Comparison of ENCODE assay signal across 11 cellular contexts in the genomic region with DNA sequence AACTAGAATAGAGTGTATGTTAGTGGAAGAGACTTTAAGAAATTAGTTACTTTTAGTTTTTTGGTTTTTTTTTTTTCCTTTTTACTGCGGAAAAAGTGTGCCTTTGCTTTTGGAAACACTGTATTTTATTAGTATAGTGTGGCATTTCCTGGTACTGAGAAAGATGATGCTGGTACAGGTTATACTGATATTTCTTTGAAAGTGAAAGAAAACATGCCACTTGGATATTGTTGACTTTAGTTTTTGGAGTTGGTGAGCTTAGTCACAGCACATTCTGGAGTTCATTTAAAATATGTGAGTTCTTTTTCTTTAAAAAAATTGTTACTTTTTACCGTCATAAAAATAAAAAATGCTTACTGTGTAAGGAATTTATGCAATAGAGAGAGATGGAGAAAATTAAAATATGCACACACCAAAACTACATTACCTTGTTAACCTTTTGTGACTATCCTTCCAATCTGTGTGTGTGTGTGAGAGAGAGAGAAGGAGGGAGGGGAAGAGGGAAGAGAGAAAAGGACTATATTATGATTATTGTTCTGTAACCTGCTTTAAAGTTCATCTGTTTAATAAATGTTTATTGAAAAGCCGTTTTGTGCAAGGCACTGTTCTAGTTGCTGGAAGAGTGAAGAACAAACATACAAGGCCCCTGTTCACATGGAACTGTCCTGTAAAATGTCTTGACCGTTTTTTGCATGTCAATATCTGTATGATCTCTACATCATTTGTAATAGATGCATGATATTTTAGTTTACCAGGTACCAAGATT. TPM values are rescaled to one million over a fixed set of nuclear protein-coding genes. Genes with fewer than 3 reads are reported as not detected.
DNase-seq lines count a peak whose midpoint lies in the region; ATAC-seq, FAIRE-seq and TF ChIP-seq lines count a peak whose summit lies in the region.
"Had no signal": no experiment of that assay in that cellular context is flagged by ENCODE, and none has a peak within 500 bp of the region (broad histone marks: within the 10 kb centered on the region; RNA-seq: fewer than 3 reads in every experiment).

No MANE protein-coding gene starts in this region.

- H3K9me3 ChIP-seq in heart right ventricle (no peaks in the 10 kb centered on the region), GM12878 (replicated peaks; ENCODE audit: control insufficient read depth, insufficient read depth, low read length) (peaks cover 2% of the 10 kb centered on the region), lower lobe of right lung (no peaks in the 10 kb centered on the region)

- POLR2A ChIA-PET in GM12878 (lab: Charles Lee) = interaction anchor here (0.6 to 1.7 kb wide), 10 partner anchors 8 to 176 kb away, joined by 3 to 9 read pairs (median 5); no protein-coding TSS in a partner anchor
- POLR2A ChIA-PET in WTC11 (lab: Charles Lee) = no interaction called here

- no peak for TF ChIP-seq EP300 in GM12878 (IDR thresholded peaks at IDR 0.05; ENCODE audit: borderline replicate concordance in 1 of 2, control insufficient read depth in 1 of 2, low read depth in 2 of 2, low read length in 2 of 2)

- H3K27me3 Mint-ChIP-seq in natural killer cell (ENCODE audit: low read depth in 2 of 2) (no peaks in the 10 kb centered on the region), WTC11 (ENCODE audit: low read depth) (no peaks in the 10 kb centered on the region)

- peak overlapping the region; percentile 72 to 95 (median 82) for H3K4me3 ChIP-seq in heart right ventricle
- peak overlapping the region; percentile 80 for H3K4me3 ChIP-seq in GM12878
- peak overlapping the region; percentile 92 for H3K4me3 ChIP-seq in lower lobe of right lung

- H3K36me3 ChIP-seq in heart right ventricle (peaks cover 0 to 6% (median 0%) of the 10 kb centered on the region in 9 donors), GM12878 (ENCODE audit: control insufficient read depth in 2 of 2, insufficient read depth in 2 of 2, low read length in 1 of 2) (peaks cover 0 to 12% of the 10 kb centered on the region in 2 experiments; a peak in 2 of 4 replicates), lower lobe of right lung (no peaks in the 10 kb centered on the region)

- H3K27ac Mint-ChIP-seq in natural killer cell (no peak overlapping the region), WTC11 (no peak overlapping the region)
- H3K27ac Mint-ChIP-seq: dendritic cell treated with granulocyte-macrophage colony-stimulating factor and Interleukin-4, amounts not matched to agents 40 ng/mL and 50 ng/mL, for 4 days had no signal

- peak overlapping the region; percentile 58 for H3K4me2 ChIP-seq in GM12878 (ENCODE audit: control insufficient read depth, insufficient read depth)

- ATAC-seq in heart right ventricle (no peak), Right ventricle myocardium inferior (no peak), GM12878 (no peak), lower lobe of right lung (peak in 1 of 2 donors; percentile 42), natural killer cell (no peak), WTC11 (no peak), GM18502 (IDR thresholded peaks at IDR 0.05; ENCODE audit: poor library complexity, unreplicated experiment) (no peak)

- 33 to 50% methylated on average over 4 of the region's 4 CpGs for WGBS in heart right ventricle, 2 donors
- 0% methylated on average over 4 of the region's 4 CpGs for WGBS in GM12878 (ENCODE audit: insufficient coverage, insufficient replicate concordance, low lambda C conversion rate, missing lambda C conversion rate)

- peaks cover 0 to 65% (median 58%) of the 10 kb centered on the region in 9 donors for H3K4me1 ChIP-seq in heart right ventricle
- peaks cover 10% of the 10 kb centered on the region for H3K4me1 ChIP-seq in GM12878 (ENCODE audit: control insufficient read depth, insufficient read depth, low read length)
- H3K4me1 ChIP-seq in lower lobe of right lung = peaks cover 62% of the 10 kb centered on the region

- peaks cover 72% of the 10 kb centered on the region for H3K79me2 ChIP-seq in GM12878 (ENCODE audit: control insufficient read depth, insufficient read depth, low read length)

- no peak for TF ChIP-seq RAD21 in GM12878 (IDR thresholded peaks at IDR 0.05; ENCODE audit: insufficient read depth, low read depth, low read length)

- FAIRE-seq in GM12878 (lab: Jason Lieb, UNC) = no peak

- DNase-seq in heart right ventricle (no peak), Right ventricle myocardium inferior (ENCODE audit: missing footprints) (no peak), GM12878 (ENCODE audit: low read depth, low spot score) (no peak), lower lobe of right lung (no peak), SKM-1 (lab: John Stamatoyannopoulos, UW; ENCODE audit: unreplicated experiment) (no peak), natural killer cell (no peak), WTC11 (ENCODE audit: low spot score) (no peak)
- DNase-seq: activated CD4-positive, CD25-positive, alpha-beta regulatory T cell treated with anti-CD3 and anti-CD28 coated beads, Interleukin-2, amount 50 U/mL, for 72 hours; NCI-H1417 treated with DMSO at 0.1 percent for 48 hours had no signal

- H3K27ac ChIP-seq in heart right ventricle (peak overlapping the region in 8 of 10 donors; percentile 84 to 98 (median 96)), GM12878 (ENCODE audit: control insufficient read depth, insufficient read depth) (peak overlapping the region; percentile 93), lower lobe of right lung (peak overlapping the region; percentile 92)

- no peak overlapping the region for H2AFZ ChIP-seq in GM12878 (ENCODE audit: control insufficient read depth, low read depth, low read length)

- H3K9me3 Mint-ChIP-seq in natural killer cell (no peaks in the 10 kb centered on the region), WTC11 (no peaks in the 10 kb centered on the region)
- H3K9me3 Mint-ChIP-seq: dendritic cell treated with granulocyte-macrophage colony-stimulating factor and Interleukin-4, amounts not matched to agents 40 ng/mL and 50 ng/mL, for 4 days had no signal

- RAD21 ChIA-PET in GM12878 (lab: Charles Lee; ENCODE audit: unreplicated experiment) = interaction anchor here (0.9 to 3.4 kb wide), 20 partner anchors 10 to 237 kb away, joined by 3 to 26 read pairs (median 4); a partner anchor contains a TSS

- BruUV-seq in GM12878 (replicated peaks; lab: Mats Ljungman, UMichigan) = TSS peak; percentile 51

- no peaks in the 10 kb centered on the region; the same call in 1 of the 2 replicates for H4K20me1 ChIP-seq in GM12878 (ENCODE audit: control insufficient read depth, insufficient read depth)

- CTCF ChIA-PET in GM12878 (lab: Yijun Ruan, JAX) (interaction anchor here (1.0 to 2.9 kb wide), 6 partner anchors 9 to 176 kb away, joined by 3 to 13 read pairs (median 4); no protein-coding TSS in a partner anchor), WTC11 (lab: Charles Lee) (no interaction called here)

- SMC1A ChIA-PET in GM12878 (lab: Charles Lee; ENCODE audit: uncharacterized antibody, unreplicated experiment) = interaction anchor here (1.0 to 3.7 kb wide), 14 partner anchors 10 to 177 kb away, joined by 3 to 26 read pairs (median 7); no protein-coding TSS in a partner anchor

- peak overlapping the region; percentile 57 for H3K9ac ChIP-seq in GM12878 (ENCODE audit: control insufficient read depth, insufficient read depth, low read length)

- in situ Hi-C loops in GM12878 (cut with MboI) = no loop called here

- H3K27me3 ChIP-seq in heart right ventricle (no peaks in the 10 kb centered on the region), GM12878 (replicated peaks in 1 of 2; ENCODE audit: control insufficient read depth in 2 of 2, insufficient read depth in 2 of 2, low read length in 1 of 2) (no peaks in the 10 kb centered on the region), lower lobe of right lung (ENCODE audit: low read depth) (no peaks in the 10 kb centered on the region)

- TF ChIP-seq POLR2A in GM12878 (IDR thresholded peaks at IDR 0.05; ENCODE audit: low read depth, low read length) = no peak

- H3K4me1 Mint-ChIP-seq in natural killer cell = peaks cover 5% of the 10 kb centered on the region in 2 donors
- peaks cover 11% of the 10 kb centered on the region for H3K4me1 Mint-ChIP-seq in WTC11

- intact Hi-C loops in heart right ventricle (cut with DNase I) = loop anchor here in 8 of 10 donors (5.0 to 10.0 kb wide), 8 partner anchors 134 to 476 kb away; a partner anchor contains a TSS
- intact Hi-C loops in Right ventricle myocardium inferior (cut with DNase I) = loop anchor here (5.0 to 10.0 kb wide), 2 partner anchors 134 to 434 kb away; a partner anchor contains a TSS
- intact Hi-C loops in GM12878 (cut with micrococcal nuclease; ENCODE audit: unreplicated experiment) = loop anchor here (2.0 to 5.0 kb wide), 2 partner anchors 134 to 434 kb away; a partner anchor contains a TSS
- intact Hi-C loops in lower lobe of right lung (cut with DNase I) = no loop called here
- intact Hi-C loops in natural killer cell (cut with micrococcal nuclease) = loop anchor here (5.0 kb wide), 2 partner anchors 139 to 434 kb away; a partner anchor contains a TSS

- TF ChIP-seq CTCF in heart right ventricle (IDR thresholded peaks at IDR 0.05) (no peak), GM12878 (IDR thresholded peaks at IDR 0.05 in 2 of 3, conservative IDR thresholded peaks at IDR 0.05 in 1 of 3; ENCODE audit: control insufficient read depth in 2 of 3, extremely low read depth in 1 of 3, insufficient read depth in 1 of 3, low read depth in 3 of 3, low read length in 3 of 3) (no peak), lower lobe of right lung (IDR thresholded peaks at IDR 0.05) (no peak), natural killer cell (IDR thresholded peaks at IDR 0.05) (no peak), WTC11 (IDR thresholded peaks at IDR 0.05) (no peak)

- H3K36me3 Mint-ChIP-seq in natural killer cell (no peaks in the 10 kb centered on the region), WTC11 (no peaks in the 10 kb centered on the region)

- H3K4me3 Mint-ChIP-seq in natural killer cell (no peak overlapping the region), WTC11 (no peak overlapping the region)
- H3K4me3 Mint-ChIP-seq: dendritic cell treated with granulocyte-macrophage colony-stimulating factor and Interleukin-4, amounts not matched to agents 40 ng/mL and 50 ng/mL, for 4 days had no signal

RNA-seq across cellular contexts. Expression of a gene that starts 1.9 kb away (rescaled TPM):
- total RNA-seq in heart right ventricle = 10 to 100 TPM; 11.1 to 42.6 (median 13.6) TPM
- 10 to 100 TPM; 11.2 to 15.7 TPM for polyA plus RNA-seq in heart right ventricle
- total RNA-seq in Right ventricle myocardium inferior = 12.8 TPM
- 287 and 299 TPM in 2 replicates for total RNA-seq in GM12878 (2013; cell fraction: nucleolus; rRNA removed)
- 54.3 and 65.1 TPM in 2 replicates for total RNA-seq in GM12878 (2014; rRNA removed)
- 58.3 and 59.5 TPM in 2 replicates for total RNA-seq in GM12878 (2014; rRNA removed; fragmentation: Illumina TruSeq; extraction: Trizol)
- 47.7 and 49.7 TPM in 2 replicates for total RNA-seq in GM12878 (2021)
- polyA plus RNA-seq in GM12878 (2011; ENCODE audit: low read depth) = 20.1 TPM
- polyA plus RNA-seq in GM12878 (2011; rRNA removed) = 96.6 and 143 TPM in 2 replicates
- polyA plus RNA-seq in GM12878 (2011; cell fraction: cytosol; rRNA removed) = 28.8 and 33.4 TPM in 2 replicates
- 44.7 and 51.1 TPM in 2 replicates for polyA plus RNA-seq in GM12878 (2011; cell fraction: nucleus; rRNA removed)
- polyA plus RNA-seq in GM12878 (2012) = 30.8 and 42.3 TPM in 2 replicates
- polyA plus RNA-seq in GM12878 (2014; fragmentation: Illumina TruSeq; extraction: Trizol) = 35.0 and 42.8 TPM in 2 replicates
- polyA plus RNA-seq in GM12878 (2014; fragmentation: Nextera tagmentation; extraction: Ambion mirVana) = 10 to 100 TPM; 48.0 to 62.1 TPM
- 33.5 and 42.8 TPM in 2 replicates for polyA plus RNA-seq in GM12878 (2014; rRNA removed)
- 10 to 100 TPM; 21.7 to 30.5 TPM for polyA plus RNA-seq in GM12878 (2016; fragmentation: Nextera tagmentation; extraction: Ambion mirVana)
- 63.0 and 82.2 TPM in 2 replicates for polyA minus RNA-seq in GM12878 (2011; rRNA and poly(A)+ RNA removed)
- polyA minus RNA-seq in GM12878 (2011; cell fraction: cytosol; rRNA and poly(A)+ RNA removed) = 46.4 and 57.0 TPM in 2 replicates
- polyA minus RNA-seq in GM12878 (2011; cell fraction: nucleus; rRNA and poly(A)+ RNA removed) = 54.2 and 77.7 TPM in 2 replicates
- total RNA-seq in lower lobe of right lung = 41.3 TPM
- total RNA-seq in natural killer cell = 10 to 100 TPM; 17.9 to 21.4 (median 18.8) TPM
- total RNA-seq in WTC11 (2021) = 34.0 to 37.5 TPM (median 34.6 TPM) in 3 replicates
